28 cellular contexts compared by ENCODE assay signal in the genomic region with DNA sequence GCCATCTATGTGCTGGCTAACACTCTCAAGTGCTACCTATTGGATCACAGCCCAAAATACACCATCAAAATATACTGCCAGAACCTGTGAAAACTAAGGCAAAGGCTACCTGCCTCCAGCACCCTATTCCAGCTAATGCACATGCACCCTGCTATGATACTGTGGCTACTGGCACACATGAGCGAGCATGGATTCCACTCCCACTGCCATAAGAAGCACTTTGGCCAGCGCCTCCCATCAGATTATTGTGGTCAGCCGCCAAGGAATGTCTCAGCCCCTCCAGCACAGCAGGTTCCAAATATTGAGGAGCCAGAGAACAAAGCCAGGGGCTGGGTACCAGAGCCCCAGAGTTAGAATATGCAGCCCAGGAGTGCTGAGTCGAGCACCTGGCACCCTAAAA. TPM values are rescaled to one million over a fixed set of nuclear protein-coding genes. Genes with fewer than 3 reads are reported as not detected.
"Had no signal": no experiment of that assay in that cellular context is flagged by ENCODE, and none has a peak within 500 bp of the region (broad histone marks: within the 10 kb centered on the region; RNA-seq: fewer than 3 reads in every experiment).

No MANE protein-coding gene starts in this region.

- FAIRE-seq: keratinocyte, small intestine had no signal

- DNase-seq: activated CD4-positive, alpha-beta T cell treated with anti-CD3 and anti-CD28 coated beads for 4 hours; activated CD4-positive, alpha-beta T cell treated with anti-CD3 and anti-CD28 coated beads, Interleukin-2, amount 50 U/mL, for 4 hours; activated naive CD4-positive, alpha-beta T cell treated with Interleukin-2 at 50 U/mL for 16 hours; activated T-cell treated with anti-CD3 and anti-CD28 coated beads for 4 hours; activated T-cell treated with anti-CD3 and anti-CD28 coated beads, Interleukin-2, amount 50 U/mL, for 72 hours; anterior cingulate cortex; brain microvascular endothelial cell; dorsolateral prefrontal cortex; effector memory CD4-positive, alpha-beta T cell; erythroblast; gastrocnemius medialis; left lung; lower lobe of right lung; naive B cell; nephron progenitor cell; right lobe of liver; small intestine; stimulated activated CD4-positive, alpha-beta T cell treated with anti-CD3 and anti-CD28 coated beads, Interleukin-4, amount 100 ng/mL, for 24 hours; T-helper 1 cell had no signal

RNA-seq across cellular contexts. Expression of gene TMPRSS11F, which starts 32.5 kb away (rescaled TPM):
- total RNA-seq: activated T-cell treated with anti-CD3 and anti-CD28 coated beads, Interleukin-2, amount 50 U/mL, for 72 hours; cardiac septum; cerebellum; gastrocnemius medialis; left lung; lower lobe of right lung; mesenteric fat pad; mucosa of gallbladder; osteocyte; posterior vena cava had no signal
- polyA plus RNA-seq: adipose tissue, hepatocyte, small intestine had no signal
